8 cellular contexts compared by ENCODE assay signal in genomic region chr1:15153842-15154479, GRCh38. TPM values are rescaled to one million over a fixed set of nuclear protein-coding genes. Genes with fewer than 3 reads are reported as not detected.
DNase-seq lines count a peak whose midpoint lies in the region; ATAC-seq and TF ChIP-seq lines count a peak whose summit lies in the region.

No MANE protein-coding gene starts in this region.

- H3K4me1 ChIP-seq in body of pancreas (peaks cover 74% of the 10 kb centered on the region), gastrocnemius medialis (peaks cover 0 to 14% of the 10 kb centered on the region in 2 donors)

- in situ Hi-C loops in gastrocnemius medialis (cut with MboI; ENCODE audit: low sequenced_read_pairs in 4 of 4): loop anchor here in 2 of 4 donors (5.0 to 10.0 kb wide), 2 partner anchors 118 to 121 kb away; no protein-coding TSS in a partner anchor

- WGBS in body of pancreas, 2 donors: 0 to 3% methylated on average over 12 to 41 of the region's 74 CpGs

- TF ChIP-seq POLR2A in body of pancreas (IDR thresholded peaks at IDR 0.05): no peak
- no peak for TF ChIP-seq POLR2A in gastrocnemius medialis (IDR thresholded peaks at IDR 0.05)

- H3K27ac ChIP-seq in body of pancreas: peak overlapping the region; percentile 97 to 99 (median 99)
- H3K27ac ChIP-seq in gastrocnemius medialis: peak overlapping the region in 2 of 4 donors; percentile 43 to 51

- H3K4me3 ChIP-seq in body of pancreas: peak overlapping the region; percentile 69 to 71
- H3K4me3 ChIP-seq in iPS-18c (ENCODE audit: insufficient read depth, low read depth, low read length): peak overlapping the region; percentile 92
- H3K4me3 ChIP-seq in gastrocnemius medialis: peak overlapping the region; percentile 56 to 60 (median 58)

- TF ChIP-seq CTCF in AG09319 (IDR thresholded peaks at IDR 0.05; ENCODE audit: low read depth, low read length): peak; percentile 60
- TF ChIP-seq CTCF in GM12874 (IDR thresholded peaks at IDR 0.05; ENCODE audit: insufficient read depth, low read depth, low read length): peak; percentile 64
- peak; percentile 55 to 83 (median 78) for TF ChIP-seq CTCF in body of pancreas (IDR thresholded peaks at IDR 0.05)
- peak in 4 of 5 experiments; percentile 9 to 45 (median 39) for TF ChIP-seq CTCF in gastrocnemius medialis (IDR thresholded peaks at IDR 0.05 in 4 of 5, conservative IDR thresholded peaks at IDR 0.05 in 1 of 5)

- DNase-seq in AG09319 (ENCODE audit: extremely low read depth, low read depth) (no peak), OCI-M1 (lab: John Stamatoyannopoulos, UW) (peak; percentile 88), body of pancreas (peak; percentile 69 to 84 (median 78)), gastrocnemius medialis (no peak)

- intact Hi-C loops in body of pancreas (cut with DNase I): no loop called here
- intact Hi-C loops in gastrocnemius medialis (cut with DNase I; ENCODE audit: low total_unique reads): loop anchor here (2.0 to 10.0 kb wide), 2 partner anchors 119 to 151 kb away; no protein-coding TSS in a partner anchor

- ATAC-seq in body of pancreas (peak; percentile 49), gastrocnemius medialis (no peak), GM21528 (IDR thresholded peaks at IDR 0.05; ENCODE audit: low FRiP score, unreplicated experiment) (no peak), GM21367 (IDR thresholded peaks at IDR 0.05; ENCODE audit: unreplicated experiment) (no peak)

- H3K27me3 ChIP-seq in body of pancreas (no peaks in the 10 kb centered on the region), gastrocnemius medialis (peaks cover 7 to 29% (median 22%) of the 10 kb centered on the region in 3 donors)

- H3K36me3 ChIP-seq in body of pancreas (replicated peaks in 1 of 2; ENCODE audit: insufficient read depth in 1 of 2, low read depth in 2 of 2) (no peaks in the 10 kb centered on the region), gastrocnemius medialis (no peaks in the 10 kb centered on the region)

- H3K9me3 ChIP-seq in body of pancreas (no peaks in the 10 kb centered on the region), iPS-18c (ENCODE audit: control insufficient read depth, insufficient read depth, low read length) (no peaks in the 10 kb centered on the region), gastrocnemius medialis (no peaks in the 10 kb centered on the region)

RNA-seq across cellular contexts. Expression of gene TMEM51, which starts 0.4 kb away (rescaled TPM):
- 10 to 100 TPM; 26.5 to 36.9 TPM for total RNA-seq in body of pancreas
- 1 to 10 TPM in 2 of 4 donors, under 1 TPM in 1, not detected in 1; 0.73 to 2.7 (median 1.8) TPM for total RNA-seq in gastrocnemius medialis

Comparison
In these comparisons a context has a peak if more than half of its experiments do, and no peak if none do; other contexts are left out.
1. DNase-seq: peak in OCI-M1 (single experiment) and body of pancreas (4 of 4); none in AG09319 (single experiment) and gastrocnemius medialis (0 of 2).
2. RNA of gene TMEM51, which starts 0.4 kb away (total RNA-seq): 26.5 to 36.9 TPM in body of pancreas; 0.73 to 2.7 TPM in gastrocnemius medialis; every median in the first group is over 4 times any median in the second.
3. Peak in every context shown above with its lines, with median percentiles within 50 percentile points of each other: CTCF ChIP-seq and H3K4me3 ChIP-seq.